In genomic region chr10:58693919-58694318, GRCh38 we compare ENCODE assay signal across 28 cellular contexts.
"Had no signal": no experiment of that assay in that cellular context is flagged by ENCODE, and none has a peak within 500 bp of the region (broad histone marks: within the 10 kb centered on the region; RNA-seq: fewer than 3 reads in every experiment).

No MANE protein-coding gene starts in this region.

- DNase-seq: natural killer cell; occipital lobe; ovary; posterior cingulate gyrus; psoas muscle; right cardiac atrium; spleen; stimulated activated CD4-positive, alpha-beta T cell treated with anti-CD3 and anti-CD28 coated beads, Interleukin-12 subunit alpha, Interleukin-12 subunit beta, amount 100 ng/mL, for 4 hours; stimulated activated CD4-positive, alpha-beta T cell treated with anti-CD3 and anti-CD28 coated beads, Interleukin-1b, Interleukin-23, amount 100 ng/mL, for 48 hours; stimulated activated CD4-positive, alpha-beta T cell treated with anti-CD3 and anti-CD28 coated beads, Interleukin-4, amount 100 ng/mL, for 1 hour; stimulated activated CD4-positive, alpha-beta T cell treated with anti-CD3 and anti-CD28 coated beads, Interleukin-4, amount 100 ng/mL, for 4 hours; stimulated activated CD8-positive, alpha-beta memory T cell treated with anti-CD3 and anti-CD28 coated beads, Interleukin-4, amount 100 ng/mL, for 48 hours; stimulated activated naive CD4-positive, alpha-beta T cell; stimulated activated naive CD8-positive, alpha-beta T cell treated with anti-CD3 and anti-CD28 coated beads, Interleukin-15, amount 100 ng/mL, for 72 hours; stimulated activated naive CD8-positive, alpha-beta T cell treated with anti-CD3 and anti-CD28 coated beads, Interleukin-15, Interleukin-2, amounts not matched to agents 100 U/mL and 50 U/mL, for 24 hours; substantia nigra; testis; tibial artery; transverse colon; upper lobe of right lung had no signal

- H3K4me2 ChIP-seq: neural progenitor cell, smooth muscle cell had no signal

- H3K27me3 ChIP-seq: neural progenitor cell, ovary, spleen, suprapubic skin, testis, tibial artery, transverse colon, upper lobe of right lung, vagina had no signal

- H3K36me3 ChIP-seq: neural progenitor cell, ovary, spleen, suprapubic skin, tibial artery, transverse colon, upper lobe of right lung, vagina had no signal

- ATAC-seq: natural killer cell; psoas muscle; right cardiac atrium; sciatic nerve; stimulated activated memory B cell treated with anti-CD40 and anti-IgM and Interleukin-4, amounts not matched to agents 10 μg/mL and 1 μg/mL and 100 μg/mL, for 72 hours; stimulated activated naive CD8-positive, alpha-beta T cell treated with anti-CD3 and anti-CD28 coated beads, Interleukin-15, amount 100 ng/mL, for 72 hours; stimulated activated naive CD8-positive, alpha-beta T cell treated with anti-CD3 and anti-CD28 coated beads, Interleukin-15, Interleukin-2, amounts not matched to agents 100 U/mL and 50 U/mL, for 24 hours; upper lobe of right lung had no signal

- H2AFZ ChIP-seq: neural progenitor cell, parathyroid adenoma had no signal

- H3K27ac ChIP-seq: neural progenitor cell, ovary, parathyroid adenoma, psoas muscle, skin epidermis, spleen, suprapubic skin, testis, tibial artery, transverse colon, upper lobe of right lung, vagina had no signal

- H3K4me1 ChIP-seq: parathyroid adenoma, psoas muscle, spleen, suprapubic skin, testis, transverse colon, upper lobe of right lung, vagina had no signal

- H3K4me3 ChIP-seq: neural progenitor cell, ovary, psoas muscle, skin epidermis, smooth muscle cell, spleen, suprapubic skin, testis, tibial artery, transverse colon, upper lobe of right lung, vagina had no signal

- H3K9ac ChIP-seq: neural progenitor cell, parathyroid adenoma had no signal

- H3K9me3 ChIP-seq: ovary, suprapubic skin, testis, transverse colon, vagina had no signal

- H3K79me2 ChIP-seq: parathyroid adenoma had no signal
